8 cellular contexts compared by ENCODE assay signal in the genomic region with DNA sequence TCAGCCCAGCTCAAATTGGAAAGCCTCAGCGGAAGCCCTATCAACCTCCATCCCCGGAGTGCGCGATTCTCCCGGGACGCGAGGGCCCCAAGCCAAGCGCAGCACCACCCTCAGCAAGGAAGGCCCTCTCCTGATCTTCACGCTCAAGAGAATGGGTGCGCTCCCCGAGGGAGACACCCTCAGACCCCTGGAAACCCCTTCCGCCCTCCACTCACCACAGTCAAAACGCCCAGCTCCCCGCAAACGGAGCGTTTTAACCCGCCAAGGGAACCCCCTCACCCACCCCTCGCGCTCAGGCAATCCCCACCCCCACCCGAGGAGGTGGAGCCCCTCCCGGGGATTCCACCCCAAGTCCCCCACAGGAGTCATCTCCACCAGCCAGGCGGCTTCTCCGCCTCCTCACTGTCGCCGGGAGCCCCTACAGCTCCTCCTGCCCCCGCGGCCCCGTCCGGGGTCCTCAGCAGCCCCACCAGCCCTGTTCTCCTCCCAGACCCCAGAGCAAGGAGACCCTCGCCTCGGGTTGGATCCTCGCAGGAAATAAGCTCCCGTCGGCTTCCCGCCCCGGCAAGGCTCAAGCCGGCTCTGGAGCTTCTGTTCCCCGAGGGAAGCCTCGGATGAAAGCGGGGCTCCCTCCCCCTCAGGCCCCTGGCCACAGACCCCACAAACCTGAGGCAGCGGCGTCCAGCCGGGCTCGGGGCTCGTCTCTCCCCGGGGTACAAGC. TPM values are rescaled to one million over a fixed set of nuclear protein-coding genes. Genes with fewer than 3 reads are reported as not detected.
DNase-seq lines count a peak whose midpoint lies in the region; ATAC-seq, FAIRE-seq and TF ChIP-seq lines count a peak whose summit lies in the region.

No MANE protein-coding gene starts in this region.

- H3K4me2 ChIP-seq in OCI-LY1 (ENCODE audit: low read length): peak overlapping the region; percentile 97
- H3K4me2 ChIP-seq in trophoblast cell (ENCODE audit: low read length): peak overlapping the region; percentile 97

- peak overlapping the region; percentile 97 for H2AK5ac ChIP-seq in trophoblast cell (ENCODE audit: low read length)

- H2BK12ac ChIP-seq in trophoblast cell (ENCODE audit: low read length): peak overlapping the region; percentile 63

- H4K12ac ChIP-seq in trophoblast cell (ENCODE audit: low read depth, low read length): peak overlapping the region; percentile 63

- H2BK120ac ChIP-seq in trophoblast cell (ENCODE audit: insufficient read depth, low read length, poor library complexity): peak overlapping the region; percentile 94

- TF ChIP-seq CTCF in A673 (conservative IDR thresholded peaks at IDR 0.05; ENCODE audit: low read depth, low read length): no peak
- TF ChIP-seq CTCF in OCI-LY1 (IDR thresholded peaks at IDR 0.05; ENCODE audit: low read length): no peak

- H3K4me1 Mint-ChIP-seq in activated naive CD4-positive, alpha-beta T cell treated with anti-CD3 and anti-CD28 coated beads for 36 hours (ENCODE audit: low read depth): peaks cover 79% of the 10 kb centered on the region

- DNase-seq in A673 (ENCODE audit: low spot score) (peak; percentile 43), Right ventricle myocardium superior (no peak), trophoblast cell (peak in 1 of 2 donors; percentile 30), RCC 7860 (ENCODE audit: low spot score) (no peak), COLO829 (ENCODE audit: low spot score) (no peak)
- DNase-seq in activated naive CD4-positive, alpha-beta T cell treated with anti-CD3 and anti-CD28 coated beads for 36 hours: peak; percentile 75

- no peaks in the 10 kb centered on the region for H3K9me2 ChIP-seq in OCI-LY1 (ENCODE audit: low read depth, low read length)

- H3K4ac ChIP-seq in trophoblast cell (ENCODE audit: low read depth, low read length): peak overlapping the region; percentile 98

- no CpG with 5 or more reads among the region's 46 CpGs for WGBS in trophoblast cell (ENCODE audit: extremely low coverage, insufficient coverage, insufficient read length)

- H3K79me1 ChIP-seq in trophoblast cell (ENCODE audit: low read length): peaks cover 17% of the 10 kb centered on the region

- peak overlapping the region; percentile 98 for H3K4me3 Mint-ChIP-seq in activated naive CD4-positive, alpha-beta T cell treated with anti-CD3 and anti-CD28 coated beads for 36 hours

- H3K9me3 ChIP-seq in A673 (ENCODE audit: low read depth, low read length, poor library complexity, severe bottlenecking) (no peaks in the 10 kb centered on the region), OCI-LY1 (ENCODE audit: low read length) (no peaks in the 10 kb centered on the region), trophoblast cell (ENCODE audit: insufficient read depth, low read depth, low read length) (peaks cover 2% of the 10 kb centered on the region)

- no peak for FAIRE-seq in RCC 7860 (lab: Jason Lieb, UNC)

- peak overlapping the region; percentile 93 for H4K91ac ChIP-seq in trophoblast cell (ENCODE audit: low read depth, low read length)

- ATAC-seq in GM19397 (IDR thresholded peaks at IDR 0.05; ENCODE audit: unreplicated experiment): peak; percentile 8
- ATAC-seq in Right ventricle myocardium superior (ENCODE audit: poor library complexity): peak; percentile 51

- peak overlapping the region; percentile 97 for H3K14ac ChIP-seq in trophoblast cell (ENCODE audit: low read length)

- peak overlapping the region; percentile 83 for H4K8ac ChIP-seq in trophoblast cell (ENCODE audit: low read depth, low read length)

- H2AFZ ChIP-seq in OCI-LY1 (ENCODE audit: low read length) (no peak overlapping the region), trophoblast cell (ENCODE audit: insufficient read depth, low read length, poor library complexity) (peak overlapping the region; percentile 94)

- H3K9me3 Mint-ChIP-seq in activated naive CD4-positive, alpha-beta T cell treated with anti-CD3 and anti-CD28 coated beads for 36 hours: no peaks in the 10 kb centered on the region

- H3K36me3 Mint-ChIP-seq in activated naive CD4-positive, alpha-beta T cell treated with anti-CD3 and anti-CD28 coated beads for 36 hours (ENCODE audit: low read depth): peaks cover 9% of the 10 kb centered on the region

- no peak overlapping the region for H3K23ac ChIP-seq in trophoblast cell (ENCODE audit: low read length)

- H3K36me3 ChIP-seq in A673 (ENCODE audit: insufficient read depth, low read length, poor library complexity, severe bottlenecking) (peaks cover 14% of the 10 kb centered on the region), OCI-LY1 (ENCODE audit: insufficient read depth, low read length) (peaks cover 15% of the 10 kb centered on the region; the same call in 1 of the 2 replicates), trophoblast cell (ENCODE audit: control insufficient read depth in 1 of 2, insufficient read depth in 2 of 2, low read length in 2 of 2) (peaks cover 2 to 7% of the 10 kb centered on the region in 2 experiments)

- peak overlapping the region; percentile 88 for H3K9ac ChIP-seq in OCI-LY1 (ENCODE audit: low read length)
- peak overlapping the region; percentile 100 for H3K9ac ChIP-seq in trophoblast cell (ENCODE audit: low read length)

- no peaks in the 10 kb centered on the region for H4K20me1 ChIP-seq in OCI-LY1 (ENCODE audit: insufficient read depth, low read length)

- H3K27ac ChIP-seq in A673 (ENCODE audit: low read depth, low read length, poor library complexity, severe bottlenecking) (peak overlapping the region; percentile 94), OCI-LY1 (ENCODE audit: low read depth, low read length, poor library complexity, severe bottlenecking) (peak overlapping the region; percentile 75), trophoblast cell (ENCODE audit: low read depth, low read length) (peak overlapping the region; percentile 67)

- H3K79me2 ChIP-seq in OCI-LY1 (ENCODE audit: insufficient read depth, low read length) (peaks cover 52% of the 10 kb centered on the region), trophoblast cell (ENCODE audit: control insufficient read depth, insufficient read depth, low read length, poor library complexity) (peaks cover 20% of the 10 kb centered on the region)

- no TSS peak for BruUV-seq in A673 (replicated peaks; lab: Mats Ljungman, UMichigan)

- H3K27ac Mint-ChIP-seq in activated naive CD4-positive, alpha-beta T cell treated with anti-CD3 and anti-CD28 coated beads for 36 hours: peak overlapping the region; percentile 94

- H3K18ac ChIP-seq in trophoblast cell (ENCODE audit: low read length): peak overlapping the region; percentile 93

- POLR2A ChIA-PET in A673 (lab: Charles Lee; ENCODE audit: low non-redundant PET): interaction anchor here (0.6 to 0.7 kb wide), 3 partner anchors 457 to 930 kb away, joined by 3 to 8 read pairs (median 3); no protein-coding TSS in a partner anchor

- no peaks in the 10 kb centered on the region for H3K27me3 Mint-ChIP-seq in activated naive CD4-positive, alpha-beta T cell treated with anti-CD3 and anti-CD28 coated beads for 36 hours (ENCODE audit: low read depth)

- intact Hi-C loops in A673 (cut with micrococcal nuclease; ENCODE audit: unreplicated experiment) (loop anchor here (10.0 kb wide), 1 partner anchor 515 kb away; a partner anchor contains a TSS), Right ventricle myocardium superior (cut with DNase I) (loop anchor here (10.0 kb wide), 1 partner anchor 115 kb away; no protein-coding TSS in a partner anchor)
- intact Hi-C loops in activated naive CD4-positive, alpha-beta T cell treated with anti-CD3 and anti-CD28 coated beads for 36 hours (cut with micrococcal nuclease): loop anchor here (1.0 kb wide), 4 partner anchors 8 to 108 kb away; a partner anchor contains a TSS

- H3K4me3 ChIP-seq in A673 (ENCODE audit: low read depth, low read length, poor library complexity, severe bottlenecking) (peak overlapping the region; percentile 99), OCI-LY1 (ENCODE audit: low read depth, low read length, poor library complexity, severe bottlenecking) (peak overlapping the region; percentile 87), trophoblast cell (ENCODE audit: low read depth, low read length) (peak overlapping the region; percentile 99)

- H2BK5ac ChIP-seq in trophoblast cell (ENCODE audit: low read depth, low read length, poor library complexity): peak overlapping the region; percentile 94

- CTCF ChIA-PET in A673 (lab: Charles Lee): no interaction called here
- CTCF ChIA-PET in activated naive CD4-positive, alpha-beta T cell treated with anti-CD3 and anti-CD28 coated beads for 36 hours (lab: Charles Lee): interaction anchor here (0.5 to 1.5 kb wide), 5 partner anchors 29 to 552 kb away, joined by 3 to 4 read pairs (median 3); no protein-coding TSS in a partner anchor

- H3K27me3 ChIP-seq in A673 (replicated peaks; ENCODE audit: insufficient read depth, low read depth, low read length, poor library complexity) (no peaks in the 10 kb centered on the region), OCI-LY1 (ENCODE audit: insufficient read depth, low read length) (no peaks in the 10 kb centered on the region), trophoblast cell (ENCODE audit: insufficient read depth, low read length) (no peaks in the 10 kb centered on the region)

- 0 out of 2 replicates have a peak, but pooled peaks cover 4% of the 10 kb centered on the region for H3F3A ChIP-seq in OCI-LY1 (ENCODE audit: insufficient read depth, low read length)

- H3K4me1 ChIP-seq in A673 (ENCODE audit: insufficient read depth, low read length, poor library complexity, severe bottlenecking): peaks cover 39% of the 10 kb centered on the region
- H3K4me1 ChIP-seq in OCI-LY1 (ENCODE audit: insufficient read depth, low read length, severe bottlenecking): peaks cover 63% of the 10 kb centered on the region
- H3K4me1 ChIP-seq in trophoblast cell (ENCODE audit: control insufficient read depth in 1 of 2, insufficient read depth in 2 of 2, low read length in 2 of 2): peaks cover 13 to 28% of the 10 kb centered on the region in 2 experiments

RNA-seq across cellular contexts. Expression of a gene that starts 0.5 kb away (rescaled TPM):
- total RNA-seq in A673 (2021) (126 and 139 TPM in 2 replicates), Right ventricle myocardium superior (28.5 TPM)
- 10 to 100 TPM; 78.3 to 80.0 TPM for total RNA-seq in activated naive CD4-positive, alpha-beta T cell treated with anti-CD3 and anti-CD28 coated beads for 36 hours
- polyA plus RNA-seq in trophoblast cell (2013): 129 and 130 TPM in 2 replicates

RNA-seq across cellular contexts. Expression of a gene that starts 16.2 kb away (rescaled TPM):
- total RNA-seq in A673 (2021): 1,089 and 1,126 TPM in 2 replicates
- total RNA-seq in activated naive CD4-positive, alpha-beta T cell treated with anti-CD3 and anti-CD28 coated beads for 36 hours: 100 to 1,000 TPM; 854 to 863 TPM
- 3,077 TPM for total RNA-seq in Right ventricle myocardium superior
- polyA plus RNA-seq in trophoblast cell (2013): 513 and 514 TPM in 2 replicates

RNA-seq across cellular contexts. Expression of a gene that starts 58.5 kb away (rescaled TPM):
- 413 and 450 TPM in 2 replicates for total RNA-seq in A673 (2021)
- 100 to 1,000 TPM; 289 to 293 TPM for total RNA-seq in activated naive CD4-positive, alpha-beta T cell treated with anti-CD3 and anti-CD28 coated beads for 36 hours
- 132 TPM for total RNA-seq in Right ventricle myocardium superior
- 298 and 301 TPM in 2 replicates for polyA plus RNA-seq in trophoblast cell (2013)

Comparison
In these comparisons a context has a peak if more than half of its experiments do, and no peak if none do; other contexts are left out.
1. DNase-seq: peak in A673 (single experiment) and activated naive CD4-positive, alpha-beta T cell treated with anti-CD3 and anti-CD28 coated beads for 36 hours (single experiment); none in Right ventricle myocardium superior (single experiment), RCC 7860 (single experiment) and COLO829 (single experiment).
2. Peak in every context shown above with its lines, with median percentiles within 50 percentile points of each other: H3K27ac ChIP-seq and H3K4me3 ChIP-seq.